Comparison of ENCODE assay signal across 8 cellular contexts in the genomic region with DNA sequence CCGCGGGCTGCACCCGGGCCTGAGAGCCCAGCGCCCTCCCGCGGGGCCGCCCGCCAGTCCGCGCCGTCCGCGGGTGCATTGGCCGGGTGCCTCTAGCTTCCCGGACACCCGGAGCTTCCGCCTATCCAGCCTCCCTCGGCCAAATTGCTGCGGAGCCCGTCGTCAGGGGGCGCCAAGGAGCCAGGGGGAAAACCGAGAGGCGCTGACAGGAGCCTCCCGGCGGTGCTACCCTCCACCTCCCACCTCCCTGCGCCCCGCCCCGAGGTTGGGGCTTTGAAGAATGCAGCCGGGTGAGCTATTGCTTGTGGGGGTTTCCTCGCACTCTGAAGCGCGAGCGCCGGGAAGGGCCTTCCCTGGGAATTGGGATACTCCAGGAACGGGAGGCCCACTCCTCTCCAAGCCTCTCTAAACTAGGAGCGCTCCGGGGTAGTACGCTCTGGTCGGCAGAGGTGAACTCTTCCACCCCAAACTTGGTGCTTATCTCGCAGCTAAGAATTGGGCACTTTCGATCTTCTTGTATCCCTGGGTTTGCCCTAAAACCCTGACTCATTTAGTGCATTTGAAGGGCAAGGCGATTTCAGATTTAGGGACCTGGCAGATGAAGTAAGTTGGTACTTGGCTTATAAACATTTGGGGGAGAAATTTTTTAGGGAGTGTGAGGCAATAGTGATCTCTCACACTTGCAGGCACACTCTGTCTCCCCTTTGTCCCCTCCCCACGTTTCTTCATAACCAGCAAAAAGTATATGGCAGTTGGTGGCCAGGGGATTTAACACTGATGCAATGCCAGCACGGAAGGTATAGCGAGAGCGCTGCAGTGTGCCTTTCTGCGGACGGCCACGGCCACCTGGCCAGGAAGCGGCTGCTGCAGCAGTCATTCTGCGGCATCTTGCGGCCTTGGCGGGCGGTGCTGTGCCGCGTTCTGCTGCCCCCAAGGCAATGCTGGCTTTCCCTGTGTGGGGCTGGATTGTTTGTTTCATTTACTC. TPM values are rescaled to one million over a fixed set of nuclear protein-coding genes. Genes with fewer than 3 reads are reported as not detected.
DNase-seq lines count a peak whose midpoint lies in the region; ATAC-seq and TF ChIP-seq lines count a peak whose summit lies in the region.

No MANE protein-coding gene starts in this region.

- peak overlapping the region; percentile 35 to 41 for H3K27ac ChIP-seq in left lung

- peaks cover 17% of the 10 kb centered on the region for H3K4me1 Mint-ChIP-seq in dendritic cell treated with granulocyte-macrophage colony-stimulating factor and Interleukin-4, amounts not matched to agents 40 ng/mL and 50 ng/mL, for 4 days (ENCODE audit: low read depth)

- intact Hi-C loops in dendritic cell treated with granulocyte-macrophage colony-stimulating factor and Interleukin-4, amounts not matched to agents 40 ng/mL and 50 ng/mL, for 4 days (cut with micrococcal nuclease), result loop anchor here (1.0 to 5.0 kb wide), 3 partner anchors 22 to 361 kb away; no protein-coding TSS in a partner anchor
- intact Hi-C loops in left lung (cut with DNase I), result no loop called here

- peaks cover 12 to 56% of the 10 kb centered on the region in 2 donors for H3K27me3 ChIP-seq in left lung

- H3K27me3 Mint-ChIP-seq in dendritic cell treated with granulocyte-macrophage colony-stimulating factor and Interleukin-4, amounts not matched to agents 40 ng/mL and 50 ng/mL, for 4 days, result peaks cover 36% of the 10 kb centered on the region

- ATAC-seq in GM18861 (IDR thresholded peaks at IDR 0.05; ENCODE audit: unreplicated experiment), result peak; percentile 51
- peak; percentile 64 for ATAC-seq in HG03066 (IDR thresholded peaks at IDR 0.05; ENCODE audit: low read depth, unreplicated experiment)
- ATAC-seq in left lung, result peak; percentile 93

- H3K9me3 ChIP-seq in left lung, result no peaks in the 10 kb centered on the region

- H3K27ac Mint-ChIP-seq in dendritic cell treated with granulocyte-macrophage colony-stimulating factor and Interleukin-4, amounts not matched to agents 40 ng/mL and 50 ng/mL, for 4 days, result no peak overlapping the region

- H3K36me3 ChIP-seq in left lung, result no peaks in the 10 kb centered on the region

- H3K36me3 Mint-ChIP-seq in dendritic cell treated with granulocyte-macrophage colony-stimulating factor and Interleukin-4, amounts not matched to agents 40 ng/mL and 50 ng/mL, for 4 days (ENCODE audit: low read depth), result peaks cover 7% of the 10 kb centered on the region

- peak; percentile 50 to 72 for TF ChIP-seq CTCF in left lung (IDR thresholded peaks at IDR 0.05)

- H3K4me3 ChIP-seq in left lung, result peak overlapping the region; percentile 30 to 40

- DNase-seq in AG20443 (ENCODE audit: low spot score), result peak; percentile 91
- DNase-seq in NCI-H2171 treated with DMSO at 0.1 percent for 48 hours (lab: John Stamatoyannopoulos, UW), result peak; percentile 89
- DNase-seq in activated CD4-positive, CD25-positive, alpha-beta regulatory T cell (lab: John Stamatoyannopoulos, UW), result peak in 3 of 4 experiments; percentile 3 to 23 (median 5)
- peak; percentile 83 to 92 for DNase-seq in left lung
- DNase-seq in stimulated activated CD4-positive, alpha-beta T cell treated with anti-CD3 and anti-CD28 coated beads, Interleukin-4, amount 100 ng/mL, for 1 hour, result peak; percentile 69

- H3K4me1 ChIP-seq in left lung, result peaks cover 3 to 22% of the 10 kb centered on the region in 2 donors

- H3K9me3 Mint-ChIP-seq in dendritic cell treated with granulocyte-macrophage colony-stimulating factor and Interleukin-4, amounts not matched to agents 40 ng/mL and 50 ng/mL, for 4 days, result no peaks in the 10 kb centered on the region

- peak overlapping the region; percentile 57 for H3K4me3 Mint-ChIP-seq in dendritic cell treated with granulocyte-macrophage colony-stimulating factor and Interleukin-4, amounts not matched to agents 40 ng/mL and 50 ng/mL, for 4 days

RNA-seq across cellular contexts. Expression of a gene that starts 0.6 kb away (rescaled TPM):
- total RNA-seq in left lung, result 1 to 10 TPM; 1.6 to 3.8 TPM

Comparison
In these comparisons a context has a peak if more than half of its experiments do, and no peak if none do; other contexts are left out.
1. Peak in every context shown above with its lines: DNase-seq, ATAC-seq, H3K4me3 ChIP-seq and H3K27ac ChIP-seq.
2. DNase-seq: peak in every context shown above with its lines; median percentile 91 in AG20443; 89 in NCI-H2171 treated with DMSO at 0.1 percent for 48 hours; 88 in left lung; 69 in stimulated activated CD4-positive, alpha-beta T cell treated with anti-CD3 and anti-CD28 coated beads, Interleukin-4, amount 100 ng/mL, for 1 hour; 5 in activated CD4-positive, CD25-positive, alpha-beta regulatory T cell.